In the genomic region with DNA sequence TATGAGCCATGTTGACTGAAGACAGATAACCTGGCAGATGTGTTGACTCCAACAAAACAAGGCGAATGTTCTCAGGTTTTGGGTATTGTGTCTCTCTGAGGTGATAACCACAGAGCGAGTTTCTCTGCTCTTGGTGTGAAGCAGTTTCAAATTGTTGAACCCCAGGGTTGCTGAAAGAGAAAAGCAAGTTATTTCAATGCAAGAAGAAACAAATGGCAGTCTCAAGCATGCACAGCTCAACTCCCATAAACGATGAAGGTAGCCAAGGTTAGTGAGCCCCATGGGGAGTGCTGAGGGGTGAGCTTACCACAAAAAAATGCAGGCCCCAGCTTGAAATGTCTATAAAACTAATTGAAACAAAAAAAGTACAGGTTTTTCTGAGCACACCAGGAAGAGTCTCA, we compare ENCODE assay signal across 13 cellular contexts.
DNase-seq lines count a peak whose midpoint lies in the region; ATAC-seq and TF ChIP-seq lines count a peak whose summit lies in the region.
"Had no signal": no experiment of that assay in that cellular context is flagged by ENCODE, and none has a peak within 500 bp of the region (broad histone marks: within the 10 kb centered on the region; RNA-seq: fewer than 3 reads in every experiment).

No MANE protein-coding gene starts in this region.

- no peaks in the 10 kb centered on the region for H3K9me2 ChIP-seq in hepatocyte (replicated peaks; ENCODE audit: insufficient read depth)

- H3K4me2 ChIP-seq in hepatocyte = no peak overlapping the region

- H3K36me3 ChIP-seq in hepatocyte (replicated peaks; ENCODE audit: insufficient read depth, low read depth) (no peaks in the 10 kb centered on the region), left ventricle myocardium inferior (no peaks in the 10 kb centered on the region)

- H4K20me1 ChIP-seq in hepatocyte (ENCODE audit: insufficient read depth, poor library complexity, severe bottlenecking) = no peaks in the 10 kb centered on the region

- peaks cover 18% of the 10 kb centered on the region for H3K4me1 Mint-ChIP-seq in activated T-helper 1 cell treated with anti-CD3 and anti-CD28 coated beads, Interleukin-12 subunit alpha, Interleukin-12 subunit beta, Interleukin-2, Interleukin-4 antibody, amounts not matched to agents 30 ng/mL and 10 ng/mL and 1 ng/mL, durations not matched to agents 14 hours and 24 hours and 36 hours (ENCODE audit: low read depth)

- no peak overlapping the region for H2AFZ ChIP-seq in hepatocyte

- H3K27ac Mint-ChIP-seq in activated T-helper 1 cell treated with anti-CD3 and anti-CD28 coated beads, Interleukin-12 subunit alpha, Interleukin-12 subunit beta, Interleukin-2, Interleukin-4 antibody, amounts not matched to agents 30 ng/mL and 10 ng/mL and 1 ng/mL, durations not matched to agents 14 hours and 24 hours and 36 hours = peak overlapping the region; percentile 35
- H3K27ac Mint-ChIP-seq: activated naive CD8-positive, alpha-beta T cell treated with anti-CD3 and anti-CD28 coated beads, Interleukin-2, amount 50 U/mL, for 24 hours had no signal

- intact Hi-C loops in left ventricle myocardium superior (cut with micrococcal nuclease) (no loop called here), right cardiac atrium (cut with DNase I) (no loop called here), left ventricle myocardium inferior (cut with micrococcal nuclease) (no loop called here)
- intact Hi-C loops in activated T-helper 1 cell treated with anti-CD3 and anti-CD28 coated beads, Interleukin-12 subunit alpha, Interleukin-12 subunit beta, Interleukin-2, Interleukin-4 antibody, amounts not matched to agents 30 ng/mL and 10 ng/mL and 1 ng/mL, durations not matched to agents 14 hours and 24 hours and 36 hours (cut with micrococcal nuclease) = loop anchor here (5.0 kb wide), 1 partner anchor 330 kb away; a partner anchor contains a TSS

- peaks cover 11% of the 10 kb centered on the region for H3K27me3 Mint-ChIP-seq in activated T-helper 1 cell treated with anti-CD3 and anti-CD28 coated beads, Interleukin-12 subunit alpha, Interleukin-12 subunit beta, Interleukin-2, Interleukin-4 antibody, amounts not matched to agents 30 ng/mL and 10 ng/mL and 1 ng/mL, durations not matched to agents 14 hours and 24 hours and 36 hours (ENCODE audit: insufficient read depth)

- H3K27ac ChIP-seq in right cardiac atrium (ENCODE audit: low read length) (no peak overlapping the region), hepatocyte (peak overlapping the region; percentile 12), left ventricle myocardium inferior (replicated peaks) (no peak overlapping the region)

- peaks cover 2% of the 10 kb centered on the region for H3K36me3 Mint-ChIP-seq in activated T-helper 1 cell treated with anti-CD3 and anti-CD28 coated beads, Interleukin-12 subunit alpha, Interleukin-12 subunit beta, Interleukin-2, Interleukin-4 antibody, amounts not matched to agents 30 ng/mL and 10 ng/mL and 1 ng/mL, durations not matched to agents 14 hours and 24 hours and 36 hours (ENCODE audit: low read depth)

- H3K9me3 Mint-ChIP-seq in activated T-helper 1 cell treated with anti-CD3 and anti-CD28 coated beads, Interleukin-12 subunit alpha, Interleukin-12 subunit beta, Interleukin-2, Interleukin-4 antibody, amounts not matched to agents 30 ng/mL and 10 ng/mL and 1 ng/mL, durations not matched to agents 14 hours and 24 hours and 36 hours = peaks cover 6% of the 10 kb centered on the region
- H3K9me3 Mint-ChIP-seq: activated naive CD8-positive, alpha-beta T cell treated with anti-CD3 and anti-CD28 coated beads, Interleukin-2, amount 50 U/mL, for 24 hours had no signal

- DNase-seq in left ventricle myocardium superior (no peak), right cardiac atrium (no peak), hepatocyte (ENCODE audit: low spot score) (no peak), hippocampal formation (lab: John Stamatoyannopoulos, UW) (no peak), left ventricle myocardium inferior (no peak), D341Med (ENCODE audit: low spot score) (no peak)
- no peak for DNase-seq in activated T-helper 1 cell treated with anti-CD3 and anti-CD28 coated beads, Interleukin-12 subunit alpha, Interleukin-12 subunit beta, Interleukin-2, Interleukin-4 antibody, amounts not matched to agents 30 ng/mL and 10 ng/mL and 1 ng/mL, durations not matched to agents 14 hours and 24 hours and 36 hours (ENCODE audit: low spot score)
- DNase-seq: activated naive CD8-positive, alpha-beta T cell treated with anti-CD3 and anti-CD28 coated beads, Interleukin-2, amount 50 U/mL, for 24 hours; islet precursor cell; NCI-H524 treated with DMSO at 0.1 percent for 48 hours; stimulated activated naive CD4-positive, alpha-beta T cell treated with Interleukin-2 at 50 U/mL for 16 hours had no signal

- no peak for TF ChIP-seq CTCF in hepatocyte (IDR thresholded peaks at IDR 0.05; ENCODE audit: poor library complexity)
- TF ChIP-seq CTCF in left ventricle myocardium inferior (IDR thresholded peaks at IDR 0.05; ENCODE audit: borderline replicate concordance) = no peak

- H3K4me1 ChIP-seq in right cardiac atrium (ENCODE audit: control insufficient read depth, insufficient read depth, low read length) (no peaks in the 10 kb centered on the region), hepatocyte (ENCODE audit: insufficient read depth) (peaks cover 9% of the 10 kb centered on the region), left ventricle myocardium inferior (no peaks in the 10 kb centered on the region)

- ATAC-seq in left ventricle myocardium superior = peak; percentile 20
- ATAC-seq in right cardiac atrium = no peak
- ATAC-seq in GM21737 (IDR thresholded peaks at IDR 0.05; ENCODE audit: unreplicated experiment) = no peak
- ATAC-seq: activated naive CD8-positive, alpha-beta T cell treated with anti-CD3 and anti-CD28 coated beads, Interleukin-2, amount 50 U/mL, for 24 hours; Right ventricle myocardium inferior had no signal

- no peaks in the 10 kb centered on the region for H3K79me2 ChIP-seq in hepatocyte

- H3K27me3 ChIP-seq in right cardiac atrium (ENCODE audit: control insufficient read depth, insufficient read depth) (no peaks in the 10 kb centered on the region), hepatocyte (no peaks in the 10 kb centered on the region), left ventricle myocardium inferior (ENCODE audit: low read depth) (no peaks in the 10 kb centered on the region)

- H3K9me3 ChIP-seq in right cardiac atrium (ENCODE audit: control insufficient read depth, low read length) = no peaks in the 10 kb centered on the region
- no peaks in the 10 kb centered on the region for H3K9me3 ChIP-seq in hepatocyte (ENCODE audit: low read depth)
- H3K9me3 ChIP-seq in left ventricle myocardium inferior (replicated peaks) = no peaks in the 10 kb centered on the region

- WGBS in right cardiac atrium = 77% methylated on average over 3 of the region's 3 CpGs
- 61% methylated on average over 3 of the region's 3 CpGs for WGBS in hepatocyte (ENCODE audit: low lambda C conversion rate, missing lambda C conversion rate)

- H3K4me3 ChIP-seq in right cardiac atrium (ENCODE audit: low read length) (no peak overlapping the region), hepatocyte (no peak overlapping the region), left ventricle myocardium inferior (no peak overlapping the region)

- no peak overlapping the region for H3K4me3 Mint-ChIP-seq in activated T-helper 1 cell treated with anti-CD3 and anti-CD28 coated beads, Interleukin-12 subunit alpha, Interleukin-12 subunit beta, Interleukin-2, Interleukin-4 antibody, amounts not matched to agents 30 ng/mL and 10 ng/mL and 1 ng/mL, durations not matched to agents 14 hours and 24 hours and 36 hours
- H3K4me3 Mint-ChIP-seq: activated naive CD8-positive, alpha-beta T cell treated with anti-CD3 and anti-CD28 coated beads, Interleukin-2, amount 50 U/mL, for 24 hours had no signal
